In the genomic region with DNA sequence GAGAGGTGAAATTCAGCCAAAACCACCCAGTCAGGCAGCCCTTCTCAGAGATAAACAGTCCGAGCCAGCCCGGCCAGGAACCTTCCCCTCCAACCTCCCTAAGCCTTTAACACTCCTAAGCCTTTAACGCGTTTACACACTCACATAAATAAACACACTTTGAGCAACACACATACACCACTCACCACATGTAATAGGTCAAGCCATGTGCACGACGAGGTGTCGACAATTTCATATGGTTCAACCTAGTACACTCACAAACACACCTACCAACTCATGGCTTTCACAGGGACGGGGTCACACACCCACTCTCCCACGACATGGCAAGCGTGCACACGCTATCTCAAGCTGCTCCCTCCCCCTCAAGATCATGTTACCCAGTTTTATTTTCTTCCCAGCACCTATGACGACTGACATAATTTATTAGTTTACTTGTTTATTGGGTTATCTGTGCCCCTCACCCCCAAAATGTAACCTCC, we compare ENCODE assay signal across 1 cellular context.
TF ChIP-seq lines count a peak whose summit lies in the region.

No MANE protein-coding gene starts in this region.

TF ChIP-seq in HepG2, 621 proteins besides CTCF, POLR2A, EP300 and RAD21:
- TF ChIP-seq SRSF4 (IDR thresholded peaks at IDR 0.05; ENCODE audit: low read depth, low read length, poor library complexity, severe bottlenecking) = no peak
- TF ChIP-seq ETV5 (CRISPR knock-in tag; IDR thresholded peaks at IDR 0.05; ENCODE audit: borderline replicate concordance) = no peak
- no peak for TF ChIP-seq ZSCAN30 (CRISPR knock-in tag; IDR thresholded peaks at IDR 0.05)
- no peak for TF ChIP-seq JDP2 (CRISPR knock-in tag; IDR thresholded peaks at IDR 0.05; ENCODE audit: borderline replicate concordance)
- TF ChIP-seq ZSCAN29 (CRISPR knock-in tag; conservative IDR thresholded peaks at IDR 0.05) = no peak
- TF ChIP-seq PHF20 (CRISPR knock-in tag; IDR thresholded peaks at IDR 0.05) = no peak
- no peak for TF ChIP-seq RORA (CRISPR knock-in tag; IDR thresholded peaks at IDR 0.05)
- no peak for TF ChIP-seq TEAD2 (CRISPR knock-in tag; IDR thresholded peaks at IDR 0.05)
- no peak for TF ChIP-seq ZIK1 (CRISPR knock-in tag; IDR thresholded peaks at IDR 0.05; ENCODE audit: borderline replicate concordance, low read depth)
- no peak for TF ChIP-seq TRIM22 (IDR thresholded peaks at IDR 0.05)
- no peak for TF ChIP-seq MED1 (CRISPR knock-in tag; IDR thresholded peaks at IDR 0.05)
- no peak for TF ChIP-seq KAT8 (CRISPR knock-in tag; IDR thresholded peaks at IDR 0.05)
- no peak for TF ChIP-seq ZBTB2 (CRISPR knock-in tag; IDR thresholded peaks at IDR 0.05; ENCODE audit: low read depth)
- TF ChIP-seq KLF11 (CRISPR knock-in tag; IDR thresholded peaks at IDR 0.05) = no peak
- no peak for TF ChIP-seq FOXA1 (IDR thresholded peaks at IDR 0.05)
- 0 out of 2 replicates have a peak, but pooled peaks have one; percentile 27 for TF ChIP-seq FOXA1 (CRISPR knock-in tag; IDR thresholded peaks at IDR 0.05)
- TF ChIP-seq ZFX (CRISPR knock-in tag; IDR thresholded peaks at IDR 0.05; ENCODE audit: low read depth) = no peak
- TF ChIP-seq, protein P1, sequence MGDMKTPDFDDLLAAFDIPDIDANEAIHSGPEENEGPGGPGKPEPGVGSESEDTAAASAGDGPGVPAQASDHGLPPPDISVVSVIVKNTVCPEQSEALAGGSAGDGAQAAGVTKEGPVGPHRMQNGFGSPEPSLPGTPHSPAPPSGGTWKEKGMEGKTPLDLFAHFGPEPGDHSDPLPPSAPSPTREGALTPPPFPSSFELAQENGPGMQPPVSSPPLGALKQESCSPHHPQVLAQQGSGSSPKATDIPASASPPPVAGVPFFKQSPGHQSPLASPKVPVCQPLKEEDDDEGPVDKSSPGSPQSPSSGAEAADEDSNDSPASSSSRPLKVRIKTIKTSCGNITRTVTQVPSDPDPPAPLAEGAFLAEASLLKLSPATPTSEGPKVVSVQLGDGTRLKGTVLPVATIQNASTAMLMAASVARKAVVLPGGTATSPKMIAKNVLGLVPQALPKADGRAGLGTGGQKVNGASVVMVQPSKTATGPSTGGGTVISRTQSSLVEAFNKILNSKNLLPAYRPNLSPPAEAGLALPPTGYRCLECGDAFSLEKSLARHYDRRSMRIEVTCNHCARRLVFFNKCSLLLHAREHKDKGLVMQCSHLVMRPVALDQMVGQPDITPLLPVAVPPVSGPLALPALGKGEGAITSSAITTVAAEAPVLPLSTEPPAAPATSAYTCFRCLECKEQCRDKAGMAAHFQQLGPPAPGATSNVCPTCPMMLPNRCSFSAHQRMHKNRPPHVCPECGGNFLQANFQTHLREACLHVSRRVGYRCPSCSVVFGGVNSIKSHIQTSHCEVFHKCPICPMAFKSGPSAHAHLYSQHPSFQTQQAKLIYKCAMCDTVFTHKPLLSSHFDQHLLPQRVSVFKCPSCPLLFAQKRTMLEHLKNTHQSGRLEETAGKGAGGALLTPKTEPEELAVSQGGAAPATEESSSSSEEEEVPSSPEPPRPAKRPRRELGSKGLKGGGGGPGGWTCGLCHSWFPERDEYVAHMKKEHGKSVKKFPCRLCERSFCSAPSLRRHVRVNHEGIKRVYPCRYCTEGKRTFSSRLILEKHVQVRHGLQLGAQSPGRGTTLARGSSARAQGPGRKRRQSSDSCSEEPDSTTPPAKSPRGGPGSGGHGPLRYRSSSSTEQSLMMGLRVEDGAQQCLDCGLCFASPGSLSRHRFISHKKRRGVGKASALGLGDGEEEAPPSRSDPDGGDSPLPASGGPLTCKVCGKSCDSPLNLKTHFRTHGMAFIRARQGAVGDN (CRISPR knock-in tag; IDR thresholded peaks at IDR 0.05) = no peak
- TF ChIP-seq ZNF547 (CRISPR knock-in tag; IDR thresholded peaks at IDR 0.05) = no peak
- TF ChIP-seq, protein P2, sequence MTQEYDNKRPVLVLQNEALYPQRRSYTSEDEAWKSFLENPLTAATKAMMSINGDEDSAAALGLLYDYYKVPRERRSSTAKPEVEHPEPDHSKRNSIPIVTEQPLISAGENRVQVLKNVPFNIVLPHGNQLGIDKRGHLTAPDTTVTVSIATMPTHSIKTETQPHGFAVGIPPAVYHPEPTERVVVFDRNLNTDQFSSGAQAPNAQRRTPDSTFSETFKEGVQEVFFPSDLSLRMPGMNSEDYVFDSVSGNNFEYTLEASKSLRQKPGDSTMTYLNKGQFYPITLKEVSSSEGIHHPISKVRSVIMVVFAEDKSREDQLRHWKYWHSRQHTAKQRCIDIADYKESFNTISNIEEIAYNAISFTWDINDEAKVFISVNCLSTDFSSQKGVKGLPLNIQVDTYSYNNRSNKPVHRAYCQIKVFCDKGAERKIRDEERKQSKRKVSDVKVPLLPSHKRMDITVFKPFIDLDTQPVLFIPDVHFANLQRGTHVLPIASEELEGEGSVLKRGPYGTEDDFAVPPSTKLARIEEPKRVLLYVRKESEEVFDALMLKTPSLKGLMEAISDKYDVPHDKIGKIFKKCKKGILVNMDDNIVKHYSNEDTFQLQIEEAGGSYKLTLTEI (CRISPR knock-in tag; conservative IDR thresholded peaks at IDR 0.05) = no peak
- TF ChIP-seq, protein P3, sequence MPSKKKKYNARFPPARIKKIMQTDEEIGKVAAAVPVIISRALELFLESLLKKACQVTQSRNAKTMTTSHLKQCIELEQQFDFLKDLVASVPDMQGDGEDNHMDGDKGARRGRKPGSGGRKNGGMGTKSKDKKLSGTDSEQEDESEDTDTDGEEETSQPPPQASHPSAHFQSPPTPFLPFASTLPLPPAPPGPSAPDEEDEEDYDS (CRISPR knock-in tag; IDR thresholded peaks at IDR 0.05) = no peak
- TF ChIP-seq ZNF670 (CRISPR knock-in tag; IDR thresholded peaks at IDR 0.05; ENCODE audit: borderline replicate concordance) = no peak
- no peak for TF ChIP-seq ZNF572 (CRISPR knock-in tag; IDR thresholded peaks at IDR 0.05)
- no peak for TF ChIP-seq ZFY (CRISPR knock-in tag; IDR thresholded peaks at IDR 0.05)
- TF ChIP-seq KDM6A (CRISPR knock-in tag; IDR thresholded peaks at IDR 0.05; ENCODE audit: low read depth) = no peak
- 0 out of 2 replicates have a peak, but pooled peaks have one; percentile 4 for TF ChIP-seq SALL1 (CRISPR knock-in tag; IDR thresholded peaks at IDR 0.05)
- TF ChIP-seq ZSCAN20 (CRISPR knock-in tag; IDR thresholded peaks at IDR 0.05; ENCODE audit: borderline replicate concordance) = no peak
- TF ChIP-seq ZNF777 (CRISPR knock-in tag; IDR thresholded peaks at IDR 0.05) = no peak
- 0 out of 2 replicates have a peak, but pooled peaks have one; percentile 2 for TF ChIP-seq FOSL2 (CRISPR knock-in tag; IDR thresholded peaks at IDR 0.05)
- no peak for TF ChIP-seq ATRX (CRISPR knock-in tag; IDR thresholded peaks at IDR 0.05; ENCODE audit: borderline replicate concordance)
- TF ChIP-seq ZNF274 (CRISPR knock-in tag; IDR thresholded peaks at IDR 0.05) = no peak
- peak; percentile 58 for TF ChIP-seq RBM22 (optimal IDR thresholded peaks at IDR 0.05; ENCODE audit: low read length)
